ENCODE assay signal across 1 cellular context in genomic region chr5:60883229-60883628, GRCh38.
TF ChIP-seq lines count a peak whose summit lies in the region.

No MANE protein-coding gene starts in this region.

TF ChIP-seq in K562, 482 proteins besides CTCF, POLR2A, EP300 and RAD21 (continued from another document):
- TF ChIP-seq PBX2 (CRISPR knock-in tag; IDR thresholded peaks at IDR 0.05; ENCODE audit: low read depth): no peak
- TF ChIP-seq PBX2 (tag; conservative IDR thresholded peaks at IDR 0.05; ENCODE audit: low read depth): peak; percentile 15; the same call in 1 of the 2 replicates
- TF ChIP-seq ZNF76 (CRISPR knock-in tag; IDR thresholded peaks at IDR 0.05; ENCODE audit: borderline replicate concordance): no peak
- no peak for TF ChIP-seq ASH1L (IDR thresholded peaks at IDR 0.05; ENCODE audit: borderline replicate concordance, low read depth, partially characterized antibody)
- no peak for TF ChIP-seq ATF2 (CRISPR knock-in tag; IDR thresholded peaks at IDR 0.05)
- peak; percentile 58 for TF ChIP-seq MEIS2 (IDR thresholded peaks at IDR 0.05; ENCODE audit: partially characterized antibody)
